In genomic region chr11:66559141-66559861, GRCh38 we compare ENCODE assay signal across 11 cellular contexts. TPM values are rescaled to one million over a fixed set of nuclear protein-coding genes. Genes with fewer than 3 reads are reported as not detected.
DNase-seq lines count a peak whose midpoint lies in the region; ATAC-seq, FAIRE-seq and TF ChIP-seq lines count a peak whose summit lies in the region.
"Had no signal": no experiment of that assay in that cellular context is flagged by ENCODE, and none has a peak within 500 bp of the region (broad histone marks: within the 10 kb centered on the region; RNA-seq: fewer than 3 reads in every experiment).

No MANE protein-coding gene starts in this region.

- dilution Hi-C loops in endothelial cell of umbilical vein (cut with MboI; ENCODE audit: extremely low pct_ligation_motif_present, low sequenced_read_pairs), result no loop called here

- no peak for FAIRE-seq in endothelial cell of umbilical vein (lab: Jason Lieb, UNC)
- FAIRE-seq: GM19239 had no signal

- BruUV-seq in endothelial cell of umbilical vein (replicated peaks; lab: Mats Ljungman, UMichigan), result no TSS peak

- ATAC-seq in sciatic nerve (peak; percentile 65), GM19351 (IDR thresholded peaks at IDR 0.05; ENCODE audit: unreplicated experiment) (no peak), GM19023 (IDR thresholded peaks at IDR 0.05; ENCODE audit: unreplicated experiment) (no peak)

- no peak overlapping the region for H3K27ac ChIP-seq in endothelial cell of umbilical vein (ENCODE audit: insufficient read depth, low read depth, low read length)

- H3K9ac ChIP-seq in endothelial cell of umbilical vein (replicated peaks; ENCODE audit: extremely low read depth, insufficient read depth, low read length), result no peak overlapping the region

- no peak for TF ChIP-seq CTCF in endothelial cell of umbilical vein (IDR thresholded peaks at IDR 0.05; ENCODE audit: extremely low read depth in 1 of 2, insufficient read depth in 1 of 2, low read depth in 1 of 2, low read length in 2 of 2)

- no peak overlapping the region for H3K4me2 ChIP-seq in endothelial cell of umbilical vein (ENCODE audit: insufficient read depth, low read length)

- H3K27me3 ChIP-seq in endothelial cell of umbilical vein (ENCODE audit: control insufficient read depth in 2 of 2, insufficient read depth in 2 of 2, low read length in 2 of 2), result peaks cover 5 to 6% of the 10 kb centered on the region in 2 experiments

- no peaks in the 10 kb centered on the region for H3K79me2 ChIP-seq in endothelial cell of umbilical vein (ENCODE audit: control insufficient read depth, insufficient read depth, low read length)

- peak overlapping the region; percentile 55 for H2AFZ ChIP-seq in endothelial cell of umbilical vein (ENCODE audit: low read depth, low read length)

- no peaks in the 10 kb centered on the region for H4K20me1 ChIP-seq in endothelial cell of umbilical vein (replicated peaks; ENCODE audit: control insufficient read depth, extremely low read depth, insufficient read depth, low read length)

- no peak overlapping the region for H3K4me3 ChIP-seq in endothelial cell of umbilical vein (replicated peaks in 1 of 3; ENCODE audit: insufficient read depth in 1 of 3, low read depth in 1 of 3, low read length in 3 of 3)

- H3K4me1 ChIP-seq in endothelial cell of umbilical vein (ENCODE audit: control insufficient read depth, extremely low read depth, insufficient read depth, low read length), result no peaks in the 10 kb centered on the region

- no peaks in the 10 kb centered on the region for H3K36me3 ChIP-seq in endothelial cell of umbilical vein (ENCODE audit: control insufficient read depth in 2 of 2, extremely low read depth in 1 of 2, insufficient read depth in 2 of 2, low read length in 2 of 2)

- H3K9me1 ChIP-seq in endothelial cell of umbilical vein (replicated peaks; ENCODE audit: control insufficient read depth, extremely low read depth, insufficient read depth, low read length), result no peaks in the 10 kb centered on the region

- CTCF ChIA-PET in endothelial cell of umbilical vein (lab: Charles Lee), result interaction anchor here (1.2 to 1.4 kb wide), 2 partner anchors 9 to 119 kb away, joined by 4 to 7 read pairs; partner anchors contain the start of gene CTSF

- H3K9me3 ChIP-seq in endothelial cell of umbilical vein (replicated peaks; ENCODE audit: control insufficient read depth, insufficient read depth, low read length), result no peaks in the 10 kb centered on the region

- TF ChIP-seq POLR2A in endothelial cell of umbilical vein (IDR thresholded peaks at IDR 0.05; ENCODE audit: low read depth, low read length), result no peak

- POLR2A ChIA-PET in endothelial cell of umbilical vein (lab: Charles Lee), result interaction anchor here (0.7 kb wide), 1 partner anchor 13 kb away, joined by 4 read pairs; the partner anchor contains the start of gene ZDHHC24

- DNase-seq in DMS53 treated with DMSO at 0.1 percent for 48 hours (lab: John Stamatoyannopoulos, UW; ENCODE audit: unreplicated experiment) (peak; percentile 39), endothelial cell of umbilical vein (ENCODE audit: low read depth, low spot score) (no peak), sciatic nerve (ENCODE audit: low spot score) (no peak), NCI-H1105 treated with DMSO at 0.1 percent for 48 hours (lab: John Stamatoyannopoulos, UW) (no peak)
- peak; percentile 55 for DNase-seq in activated CD4-positive, alpha-beta T cell treated with anti-CD3 and anti-CD28 coated beads for 48 hours
- no peak for DNase-seq in effector CD4-positive, alpha-beta T cell
- DNase-seq: NCI-H146 had no signal

- intact Hi-C loops in endothelial cell of umbilical vein (cut with micrococcal nuclease), result no loop called here
- intact Hi-C loops in sciatic nerve (cut with DNase I), result no loop called here

TF ChIP-seq in endothelial cell of umbilical vein, 7 proteins besides CTCF, POLR2A, EP300 and RAD21:
- TF ChIP-seq MAX (IDR thresholded peaks at IDR 0.05; ENCODE audit: insufficient read depth, insufficient read length) (peak; percentile 42), MYC (IDR thresholded peaks at IDR 0.05; ENCODE audit: low read depth, low read length) (no peak)

RNA-seq across cellular contexts. Expression of gene CTSF, which starts 9.1 kb away (rescaled TPM):
- 11.0 and 14.4 TPM in 2 replicates for total RNA-seq in endothelial cell of umbilical vein
- polyA plus RNA-seq in endothelial cell of umbilical vein, result 27.7 and 30.7 TPM in 2 replicates
- polyA plus RNA-seq in endothelial cell of umbilical vein (2011; cell fraction: cytosol; rRNA removed), result 16.1 and 22.7 TPM in 2 replicates
- 62.3 and 79.5 TPM in 2 replicates for polyA plus RNA-seq in endothelial cell of umbilical vein (2011; cell fraction: nucleus; rRNA removed)
- 12.9 and 21.1 TPM in 2 replicates for polyA plus RNA-seq in endothelial cell of umbilical vein (2012)
- polyA minus RNA-seq in endothelial cell of umbilical vein, result 11.7 and 20.8 TPM in 2 replicates
- 4.0 TPM for polyA minus RNA-seq in endothelial cell of umbilical vein (2011; cell fraction: cytosol; rRNA and poly(A)+ RNA removed)
- polyA minus RNA-seq in endothelial cell of umbilical vein (2011; cell fraction: nucleus; rRNA and poly(A)+ RNA removed), result 6.9 and 9.3 TPM in 2 replicates
- total RNA-seq in sciatic nerve, result 122 TPM

RNA-seq across cellular contexts. Expression of gene ACTN3, which starts 12.6 kb away (rescaled TPM):
- total RNA-seq in endothelial cell of umbilical vein (0.18 TPM in 1 of 2 replicates, not detected in the other), sciatic nerve (0.71 TPM)
- 0.10 and 0.17 TPM in 2 replicates for polyA plus RNA-seq in endothelial cell of umbilical vein
- 0.04 TPM in 2 replicates for polyA plus RNA-seq in endothelial cell of umbilical vein (2011; cell fraction: cytosol; rRNA removed)
- polyA plus RNA-seq in endothelial cell of umbilical vein (2011; cell fraction: nucleus; rRNA removed), result 0.22 and 0.27 TPM in 2 replicates
- polyA plus RNA-seq in endothelial cell of umbilical vein (2012), result not detected in 2 replicates
- polyA minus RNA-seq in endothelial cell of umbilical vein, result not detected in 2 replicates
- polyA minus RNA-seq in endothelial cell of umbilical vein (2011; cell fraction: cytosol; rRNA and poly(A)+ RNA removed), result not detected
- not detected in 2 replicates for polyA minus RNA-seq in endothelial cell of umbilical vein (2011; cell fraction: nucleus; rRNA and poly(A)+ RNA removed)
- polyA plus RNA-seq: neural cell had no signal

RNA-seq across cellular contexts. Expression of gene ZDHHC24, which starts 13.5 kb away (rescaled TPM):
- total RNA-seq in endothelial cell of umbilical vein, result 18.3 and 20.1 TPM in 2 replicates
- polyA plus RNA-seq in endothelial cell of umbilical vein, result 21.1 and 27.6 TPM in 2 replicates
- 10.1 and 14.3 TPM in 2 replicates for polyA plus RNA-seq in endothelial cell of umbilical vein (2011; cell fraction: cytosol; rRNA removed)
- 4.6 and 5.8 TPM in 2 replicates for polyA plus RNA-seq in endothelial cell of umbilical vein (2011; cell fraction: nucleus; rRNA removed)
- polyA plus RNA-seq in endothelial cell of umbilical vein (2012), result 6.5 and 12.1 TPM in 2 replicates
- polyA minus RNA-seq in endothelial cell of umbilical vein, result 11.0 and 12.2 TPM in 2 replicates
- polyA minus RNA-seq in endothelial cell of umbilical vein (2011; cell fraction: cytosol; rRNA and poly(A)+ RNA removed), result 13.2 TPM
- 2.9 and 4.5 TPM in 2 replicates for polyA minus RNA-seq in endothelial cell of umbilical vein (2011; cell fraction: nucleus; rRNA and poly(A)+ RNA removed)
- total RNA-seq in sciatic nerve, result 10.4 TPM

RNA-seq across cellular contexts. Expression of gene CCDC87, which starts 33.6 kb away (rescaled TPM):
- total RNA-seq in endothelial cell of umbilical vein (0.22 and 0.28 TPM in 2 replicates), sciatic nerve (0.22 TPM)
- 0.06 and 0.08 TPM in 2 replicates for polyA plus RNA-seq in endothelial cell of umbilical vein
- 0.05 and 0.10 TPM in 2 replicates for polyA plus RNA-seq in endothelial cell of umbilical vein (2011; cell fraction: cytosol; rRNA removed)
- 0.04 and 0.10 TPM in 2 replicates for polyA plus RNA-seq in endothelial cell of umbilical vein (2011; cell fraction: nucleus; rRNA removed)
- polyA plus RNA-seq in endothelial cell of umbilical vein (2012), result 0.14 and 0.23 TPM in 2 replicates
- polyA minus RNA-seq in endothelial cell of umbilical vein, result 0.12 and 0.30 TPM in 2 replicates
- not detected for polyA minus RNA-seq in endothelial cell of umbilical vein (2011; cell fraction: cytosol; rRNA and poly(A)+ RNA removed)
- polyA minus RNA-seq in endothelial cell of umbilical vein (2011; cell fraction: nucleus; rRNA and poly(A)+ RNA removed), result 0.14 and 0.24 TPM in 2 replicates
- polyA plus RNA-seq: neural cell had no signal

RNA-seq across cellular contexts. Expression of gene CCS, which starts 33.7 kb away (rescaled TPM):
- total RNA-seq in endothelial cell of umbilical vein, result 37.2 and 38.7 TPM in 2 replicates
- 39.0 and 41.6 TPM in 2 replicates for polyA plus RNA-seq in endothelial cell of umbilical vein
- polyA plus RNA-seq in endothelial cell of umbilical vein (2011; cell fraction: cytosol; rRNA removed), result 21.0 and 33.7 TPM in 2 replicates
- polyA plus RNA-seq in endothelial cell of umbilical vein (2011; cell fraction: nucleus; rRNA removed), result 142 TPM in 2 replicates
- polyA plus RNA-seq in endothelial cell of umbilical vein (2012), result 40.3 and 52.8 TPM in 2 replicates
- 22.4 and 28.8 TPM in 2 replicates for polyA minus RNA-seq in endothelial cell of umbilical vein
- polyA minus RNA-seq in endothelial cell of umbilical vein (2011; cell fraction: cytosol; rRNA and poly(A)+ RNA removed), result 23.0 TPM
- polyA minus RNA-seq in endothelial cell of umbilical vein (2011; cell fraction: nucleus; rRNA and poly(A)+ RNA removed), result 11.7 and 23.5 TPM in 2 replicates
- total RNA-seq in sciatic nerve, result 48.8 TPM

Comparison
In these comparisons a context has a peak if more than half of its experiments do, and no peak if none do; other contexts are left out.
1. DNase-seq: peak in DMS53 treated with DMSO at 0.1 percent for 48 hours (single experiment) and activated CD4-positive, alpha-beta T cell treated with anti-CD3 and anti-CD28 coated beads for 48 hours (single experiment); none in endothelial cell of umbilical vein (single experiment), sciatic nerve (single experiment), NCI-H1105 treated with DMSO at 0.1 percent for 48 hours (single experiment) and effector CD4-positive, alpha-beta T cell (single experiment).